Comparison of ENCODE assay signal across 8 cellular contexts in genomic region chr21:34202553-34203332, GRCh38.
A peak's percentile ranks its signal among the peaks of the same experiment; 100 is the strongest.
DNase-seq lines count a peak whose midpoint lies in the region; ATAC-seq and TF ChIP-seq lines count a peak whose summit lies in the region.

No MANE protein-coding gene starts in this region.

- no peak for TF ChIP-seq CTCF in endothelial cell (IDR thresholded peaks at IDR 0.05; ENCODE audit: unreplicated experiment)
- no peak for TF ChIP-seq CTCF in neural crest cell (conservative IDR thresholded peaks at IDR 0.05)

- H3K4me3 Mint-ChIP-seq in endothelial cell (ENCODE audit: unreplicated experiment) (peak overlapping the region; percentile 94), neural crest cell (peak overlapping the region; percentile 84)

- no peak overlapping the region for H3K27ac Mint-ChIP-seq in endothelial cell (ENCODE audit: unreplicated experiment)
- H3K27ac Mint-ChIP-seq in neural crest cell (ENCODE audit: unreplicated experiment) = peak overlapping the region; percentile 90

- no peaks in the 10 kb centered on the region for H3K9me3 Mint-ChIP-seq in endothelial cell (ENCODE audit: unreplicated experiment)
- no peaks in the 10 kb centered on the region for H3K9me3 Mint-ChIP-seq in neural crest cell

- H3K27me3 Mint-ChIP-seq in endothelial cell (ENCODE audit: unreplicated experiment) = peaks cover 4% of the 10 kb centered on the region
- no peaks in the 10 kb centered on the region for H3K27me3 Mint-ChIP-seq in neural crest cell (ENCODE audit: low read depth)

- DNase-seq in CD1c-positive myeloid dendritic cell (ENCODE audit: extremely low spot score) (peak; percentile 48), NOMO-1 (lab: John Stamatoyannopoulos, UW; ENCODE audit: unreplicated experiment in 2 of 2) (peak; percentile 51 to 66), endothelial cell (ENCODE audit: low spot score) (peak; percentile 34), neural crest cell (ENCODE audit: low read depth, low spot score) (peak; percentile 26), NK-92 (lab: John Stamatoyannopoulos, UW; ENCODE audit: unreplicated experiment) (no peak)
- no peak for DNase-seq in effector CD4-positive, alpha-beta T cell
- no peak for DNase-seq in NK-92 treated with Interleukin-12 subunit alpha and Interleukin-12 subunit beta, amount 100 ng/mL, for 24 hours (lab: John Stamatoyannopoulos, UW)

- H3K4me1 Mint-ChIP-seq in endothelial cell (ENCODE audit: unreplicated experiment) (peaks cover 40% of the 10 kb centered on the region), neural crest cell (peaks cover 72% of the 10 kb centered on the region)

- ATAC-seq in GM18502 (IDR thresholded peaks at IDR 0.05; ENCODE audit: poor library complexity, unreplicated experiment) = no peak

- H3K36me3 Mint-ChIP-seq in endothelial cell (ENCODE audit: low read depth, unreplicated experiment) (no peaks in the 10 kb centered on the region), neural crest cell (ENCODE audit: low read depth) (no peaks in the 10 kb centered on the region)

Comparison
In these comparisons a context has a peak if more than half of its experiments do, and no peak if none do; other contexts are left out.
1. DNase-seq: peak in CD1c-positive myeloid dendritic cell (single experiment), NOMO-1 (2 of 2), endothelial cell (single experiment) and neural crest cell (single experiment); none in effector CD4-positive, alpha-beta T cell (single experiment), NK-92 (single experiment) and NK-92 treated with Interleukin-12 subunit alpha and Interleukin-12 subunit beta, amount 100 ng/mL, for 24 hours (single experiment).